ENCODE assay signal across 8 cellular contexts in the genomic region with DNA sequence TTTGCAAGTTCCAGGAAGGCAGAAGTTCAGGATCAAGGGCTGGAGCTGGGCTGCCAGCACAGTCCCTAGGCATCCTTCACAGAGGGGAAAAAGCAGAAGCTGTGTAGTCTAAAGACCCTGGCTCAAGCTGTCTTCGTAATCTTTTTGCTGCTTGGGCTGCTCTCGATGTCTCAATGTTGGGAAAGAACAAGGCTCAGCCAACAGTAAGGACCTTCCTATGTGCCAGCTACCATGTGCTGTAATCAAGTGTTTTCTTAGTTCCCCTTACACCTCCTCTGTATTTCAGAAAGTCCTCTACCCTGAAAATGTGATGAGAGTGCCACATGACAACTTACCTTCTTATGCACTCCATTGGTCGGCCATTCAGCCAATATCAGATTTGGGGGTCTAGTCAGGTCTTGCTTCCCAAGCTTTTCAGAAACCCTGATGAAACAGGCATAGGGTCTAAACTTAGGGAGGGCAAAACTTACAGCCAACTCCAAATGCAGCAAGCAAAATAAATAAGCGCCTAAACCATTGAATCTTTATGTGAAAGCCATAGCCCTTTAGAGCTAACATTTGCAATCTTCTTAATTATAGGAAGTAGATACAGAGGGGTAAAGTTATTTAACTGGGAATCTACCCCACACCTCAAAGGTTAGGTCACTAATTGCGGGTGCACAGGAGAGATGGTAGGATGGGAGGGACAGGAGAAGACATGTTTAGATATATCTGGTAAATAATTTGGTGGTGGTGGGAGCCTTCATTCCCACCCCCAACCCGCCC. TPM values are rescaled to one million over a fixed set of nuclear protein-coding genes. Genes with fewer than 3 reads are reported as not detected.
DNase-seq lines count a peak whose midpoint lies in the region; ATAC-seq, FAIRE-seq and TF ChIP-seq lines count a peak whose summit lies in the region.

No MANE protein-coding gene starts in this region.

- H3K4me3 ChIP-seq in A549 (peak overlapping the region; percentile 49), KMS-11 (IDR thresholded peaks at IDR 0.05; ENCODE audit: insufficient read depth, low read depth, low read length) (no peak overlapping the region), GM12878 (peak overlapping the region; percentile 82), small intestine (ENCODE audit: low read depth in 1 of 2, low read length in 2 of 2) (peak overlapping the region in 1 of 2 donors; percentile 97)

- H3K4me2 ChIP-seq in A549: peak overlapping the region; percentile 93
- H3K4me2 ChIP-seq in KMS-11: peak overlapping the region; percentile 45
- H3K4me2 ChIP-seq in GM12878 (ENCODE audit: control insufficient read depth, insufficient read depth): peak overlapping the region; percentile 81

- H3K9me3 Mint-ChIP-seq in natural killer cell treated with Interleukin-12 subunit alpha and Interleukin-12 subunit beta and Interleukin-15 and Interleukin-18, amount 100 ng/mL, for 72 hours: no peaks in the 10 kb centered on the region

- POLR2A ChIA-PET in A549 (lab: Yijun Ruan, JAX) (interaction anchor here (1.0 to 1.1 kb wide), 2 partner anchors 24 to 693 kb away, joined by 3 to 6 read pairs; no protein-coding TSS in a partner anchor), GM12878 (lab: Charles Lee) (interaction anchor here (0.9 to 5.5 kb wide), 14 partner anchors 7 to 693 kb away, joined by 3 to 68 read pairs (median 6); partner anchors contain the start of gene ITPR1)

- peak overlapping the region; percentile 86; the same call in 1 of the 2 replicates for H3K9ac ChIP-seq in KMS-11
- H3K9ac ChIP-seq in GM12878 (ENCODE audit: control insufficient read depth, insufficient read depth, low read length): peak overlapping the region; percentile 80

- peaks cover 11% of the 10 kb centered on the region for H3K36me3 Mint-ChIP-seq in natural killer cell treated with Interleukin-12 subunit alpha and Interleukin-12 subunit beta and Interleukin-15 and Interleukin-18, amount 100 ng/mL, for 72 hours

- no peaks in the 10 kb centered on the region for H3K27me3 Mint-ChIP-seq in natural killer cell treated with Interleukin-12 subunit alpha and Interleukin-12 subunit beta and Interleukin-15 and Interleukin-18, amount 100 ng/mL, for 72 hours

- peak overlapping the region; percentile 45 to 52 for H3K27ac Mint-ChIP-seq in natural killer cell treated with Interleukin-12 subunit alpha and Interleukin-12 subunit beta and Interleukin-15 and Interleukin-18, amount 100 ng/mL, for 72 hours

- ATAC-seq in A549: no peak
- ATAC-seq in GM18511 (IDR thresholded peaks at IDR 0.05; ENCODE audit: unreplicated experiment): peak; percentile 17
- peak; percentile 36 for ATAC-seq in GM12878
- ATAC-seq in natural killer cell treated with Interleukin-12 subunit alpha and Interleukin-12 subunit beta and Interleukin-15 and Interleukin-18, amount 100 ng/mL, for 72 hours: no peak

- RAD21 ChIA-PET in GM12878 (lab: Charles Lee; ENCODE audit: unreplicated experiment): interaction anchor here (0.7 to 4.0 kb wide), 12 partner anchors 10 to 434 kb away, joined by 3 to 45 read pairs (median 8); no protein-coding TSS in a partner anchor

- no peak for FAIRE-seq in A549 (lab: Jason Lieb, UNC)
- FAIRE-seq in GM12878 (lab: Jason Lieb, UNC): no peak
- no peak for FAIRE-seq in small intestine (lab: Jason Lieb, UNC)

- no peak overlapping the region for H2AFZ ChIP-seq in KMS-11 (ENCODE audit: low read depth)
- H2AFZ ChIP-seq in GM12878 (ENCODE audit: control insufficient read depth, low read depth, low read length): peak overlapping the region; percentile 10

- 75% methylated on average over 6 of the region's 6 CpGs for WGBS in A549 (ENCODE audit: missing lambda C conversion rate)
- WGBS in GM12878 (ENCODE audit: insufficient coverage, insufficient replicate concordance, low lambda C conversion rate, missing lambda C conversion rate): 8% methylated on average over 6 of the region's 6 CpGs
- WGBS in small intestine, 3 donors: 55 to 65% (median 60%) methylated on average over 6 of the region's 6 CpGs

- H3K79me2 ChIP-seq in KMS-11 (ENCODE audit: insufficient read depth, low read depth) (peaks cover 27% of the 10 kb centered on the region), GM12878 (ENCODE audit: control insufficient read depth, insufficient read depth, low read length) (peaks cover 56% of the 10 kb centered on the region)

- DNase-seq in A549 (ENCODE audit: low read depth in 1 of 2, low spot score in 1 of 2) (no peak), GM12878 (ENCODE audit: low read depth, low spot score) (no peak), small intestine (no peak)
- no peak for DNase-seq in natural killer cell treated with Interleukin-12 subunit alpha and Interleukin-12 subunit beta and Interleukin-15 and Interleukin-18, amount 100 ng/mL, for 72 hours (ENCODE audit: low spot score)
- DNase-seq in stimulated activated CD4-positive, alpha-beta T cell treated with anti-CD3 and anti-CD28 coated beads, Interleukin-1b, Interleukin-23, amount 100 ng/mL, for 48 hours: no peak
- DNase-seq in stimulated activated CD8-positive, alpha-beta memory T cell treated with anti-CD3 and anti-CD28 coated beads, Interleukin-4, amount 100 ng/mL, for 48 hours: no peak

- TF ChIP-seq EP300 in A549 (IDR thresholded peaks at IDR 0.05) (no peak), GM12878 (IDR thresholded peaks at IDR 0.05; ENCODE audit: borderline replicate concordance in 1 of 2, control insufficient read depth in 1 of 2, low read depth in 2 of 2, low read length in 2 of 2) (no peak)

- no TSS peak for BruUV-seq in GM12878 (replicated peaks; lab: Mats Ljungman, UMichigan)

- SMC1A ChIA-PET in GM12878 (lab: Charles Lee; ENCODE audit: uncharacterized antibody, unreplicated experiment): interaction anchor here (0.9 to 20.1 kb wide), 18 partner anchors 9 to 112 kb away, joined by 3 to 284 read pairs (median 6); partner anchors contain the start of gene ARL8B

- H3K4me3 Mint-ChIP-seq in natural killer cell treated with Interleukin-12 subunit alpha and Interleukin-12 subunit beta and Interleukin-15 and Interleukin-18, amount 100 ng/mL, for 72 hours: peak overlapping the region; percentile 100

- H3K4me1 Mint-ChIP-seq in natural killer cell treated with Interleukin-12 subunit alpha and Interleukin-12 subunit beta and Interleukin-15 and Interleukin-18, amount 100 ng/mL, for 72 hours (ENCODE audit: low read depth in 2 of 2): peaks cover 28 to 34% of the 10 kb centered on the region in 2 donors

- H3K27ac ChIP-seq in A549 (peak overlapping the region; percentile 68 to 76), KMS-11 (no peak overlapping the region), GM12878 (ENCODE audit: control insufficient read depth, insufficient read depth) (peak overlapping the region; percentile 91), small intestine (ENCODE audit: low read depth in 1 of 2, low read length in 1 of 2) (peak overlapping the region in 1 of 2 donors; percentile 38)

- H3K36me3 ChIP-seq in KMS-11 (ENCODE audit: insufficient read depth) (no peaks in the 10 kb centered on the region), GM12878 (ENCODE audit: control insufficient read depth in 2 of 2, insufficient read depth in 2 of 2, low read length in 1 of 2) (no peaks in the 10 kb centered on the region), small intestine (ENCODE audit: control insufficient read depth in 2 of 2, insufficient read depth in 2 of 2, low read length in 2 of 2) (peaks cover 0 to 3% of the 10 kb centered on the region in 2 donors)

- no peak for TF ChIP-seq CTCF in A549 (IDR thresholded peaks at IDR 0.05)
- no peak for TF ChIP-seq CTCF in KMS-11 (conservative IDR thresholded peaks at IDR 0.05; ENCODE audit: low read depth, low read length)
- no peak for TF ChIP-seq CTCF in GM12878 (IDR thresholded peaks at IDR 0.05 in 2 of 3, conservative IDR thresholded peaks at IDR 0.05 in 1 of 3; ENCODE audit: control insufficient read depth in 2 of 3, extremely low read depth in 1 of 3, insufficient read depth in 1 of 3, low read depth in 3 of 3, low read length in 3 of 3)

- H3K9me3 ChIP-seq in A549: no peaks in the 10 kb centered on the region
- H3K9me3 ChIP-seq in GM12878 (replicated peaks; ENCODE audit: control insufficient read depth, insufficient read depth, low read length): no peaks in the 10 kb centered on the region
- no peaks in the 10 kb centered on the region for H3K9me3 ChIP-seq in small intestine (ENCODE audit: control insufficient read depth, low read depth)

- in situ Hi-C loops in GM12878 (cut with MboI): no loop called here

- TF ChIP-seq RAD21 in A549 (conservative IDR thresholded peaks at IDR 0.05 in 1 of 2, IDR thresholded peaks at IDR 0.05 in 1 of 2): no peak
- TF ChIP-seq RAD21 in GM12878 (IDR thresholded peaks at IDR 0.05; ENCODE audit: insufficient read depth, low read depth, low read length): no peak

- peaks cover 22% of the 10 kb centered on the region; the same call in 2 of the 3 replicates for H3K4me1 ChIP-seq in A549
- peaks cover 19% of the 10 kb centered on the region for H3K4me1 ChIP-seq in KMS-11 (ENCODE audit: low read depth, poor library complexity, severe bottlenecking)
- peaks cover 38% of the 10 kb centered on the region for H3K4me1 ChIP-seq in GM12878 (ENCODE audit: control insufficient read depth, insufficient read depth, low read length)
- H3K4me1 ChIP-seq in small intestine (ENCODE audit: control insufficient read depth in 2 of 2, insufficient read depth in 1 of 2, low read depth in 1 of 2, low read length in 1 of 2): peaks cover 0 to 3% of the 10 kb centered on the region in 2 donors

- H4K20me1 ChIP-seq in KMS-11 (ENCODE audit: insufficient read depth) (no peaks in the 10 kb centered on the region), GM12878 (ENCODE audit: control insufficient read depth, insufficient read depth) (no peaks in the 10 kb centered on the region)

- intact Hi-C loops in GM12878 (cut with micrococcal nuclease; ENCODE audit: unreplicated experiment): loop anchor here (2.0 to 5.0 kb wide), 3 partner anchors 45 to 429 kb away; partner anchors contain the start of gene BHLHE40

- CTCF ChIA-PET in A549 (lab: Yijun Ruan, JAX) (interaction anchor here (0.9 to 1.6 kb wide), 5 partner anchors 8 to 531 kb away, joined by 3 to 4 read pairs (median 3); no protein-coding TSS in a partner anchor), GM12878 (lab: Yijun Ruan, JAX) (interaction anchor here (1.0 to 18.8 kb wide), 6 partner anchors 9 to 63 kb away, joined by 3 to 163 read pairs (median 3); no protein-coding TSS in a partner anchor)

- TF ChIP-seq POLR2A in A549 (IDR thresholded peaks at IDR 0.05; ENCODE audit: low read length) (no peak), GM12878 (IDR thresholded peaks at IDR 0.05; ENCODE audit: low read depth, low read length) (peak; percentile 65)

- H3K27me3 ChIP-seq in KMS-11 (ENCODE audit: insufficient read depth, low read depth) (no peaks in the 10 kb centered on the region), GM12878 (replicated peaks in 1 of 2; ENCODE audit: control insufficient read depth in 2 of 2, insufficient read depth in 2 of 2, low read length in 1 of 2) (no peaks in the 10 kb centered on the region), small intestine (ENCODE audit: control insufficient read depth in 2 of 2, insufficient read depth in 2 of 2, low read length in 2 of 2) (no peaks in the 10 kb centered on the region)

RNA-seq across cellular contexts. Expression of gene EDEM1, which starts 1.2 kb away (rescaled TPM):
- polyA plus RNA-seq in A549 (2011; rRNA removed): 39.4 and 40.9 TPM in 2 replicates
- polyA plus RNA-seq in A549 (2012; cell fraction: cytosol; rRNA removed): 9.2 and 11.9 TPM in 2 replicates
- polyA plus RNA-seq in A549 (2012; cell fraction: nucleus; rRNA removed): 10.8 and 12.4 TPM in 2 replicates
- polyA plus RNA-seq in A549 (2017; fragmentation: RNase III; extraction: RNeasy Plus Mini Kit Qiagen cat#74134 plus additional on column Dnase treatment): 15.2 to 16.8 TPM (median 16.3 TPM) in 3 replicates
- polyA minus RNA-seq in A549 (2011; rRNA and poly(A)+ RNA removed): 40.9 and 43.8 TPM in 2 replicates
- 223 and 263 TPM in 2 replicates for total RNA-seq in GM12878 (2013; cell fraction: nucleolus; rRNA removed)
- 52.6 and 56.0 TPM in 2 replicates for total RNA-seq in GM12878 (2014; rRNA removed)
- 57.5 and 60.6 TPM in 2 replicates for total RNA-seq in GM12878 (2014; rRNA removed; fragmentation: Illumina TruSeq; extraction: Trizol)
- total RNA-seq in GM12878 (2021): 129 and 138 TPM in 2 replicates
- polyA plus RNA-seq in GM12878 (2011; ENCODE audit: low read depth): 49.4 TPM
- polyA plus RNA-seq in GM12878 (2011; rRNA removed): 104 and 139 TPM in 2 replicates
- polyA plus RNA-seq in GM12878 (2011; cell fraction: cytosol; rRNA removed): 52.9 and 58.1 TPM in 2 replicates
- polyA plus RNA-seq in GM12878 (2011; cell fraction: nucleus; rRNA removed): 65.4 and 94.5 TPM in 2 replicates
- 59.5 and 72.2 TPM in 2 replicates for polyA plus RNA-seq in GM12878 (2012)
- 57.5 and 75.9 TPM in 2 replicates for polyA plus RNA-seq in GM12878 (2014; fragmentation: Illumina TruSeq; extraction: Trizol)
- 10 to 100 TPM; 18.9 to 48.0 TPM for polyA plus RNA-seq in GM12878 (2014; fragmentation: Nextera tagmentation; extraction: Ambion mirVana)
- 61.3 and 73.8 TPM in 2 replicates for polyA plus RNA-seq in GM12878 (2014; rRNA removed)
- 10 to 100 TPM; 56.2 to 60.1 TPM for polyA plus RNA-seq in GM12878 (2016; fragmentation: Nextera tagmentation; extraction: Ambion mirVana)
- 124 and 134 TPM in 2 replicates for polyA minus RNA-seq in GM12878 (2011; rRNA and poly(A)+ RNA removed)
- 54.6 and 64.8 TPM in 2 replicates for polyA minus RNA-seq in GM12878 (2011; cell fraction: cytosol; rRNA and poly(A)+ RNA removed)
- 49.6 and 62.2 TPM in 2 replicates for polyA minus RNA-seq in GM12878 (2011; cell fraction: nucleus; rRNA and poly(A)+ RNA removed)
- total RNA-seq in natural killer cell treated with Interleukin-12 subunit alpha and Interleukin-12 subunit beta and Interleukin-15 and Interleukin-18, amount 100 ng/mL, for 72 hours: 100 to 1,000 TPM; 109 to 171 TPM
- polyA plus RNA-seq in small intestine: 10 to 100 TPM in 1 of 3 donors, 1 to 10 TPM in 2; 4.0 to 13.6 (median 4.6) TPM

Comparison
In these comparisons a context has a peak if more than half of its experiments do, and no peak if none do; other contexts are left out.
1. ATAC-seq: peak in GM18511 (single experiment) and GM12878 (single experiment); none in A549 (0 of 2) and natural killer cell treated with Interleukin-12 subunit alpha and Interleukin-12 subunit beta and Interleukin-15 and Interleukin-18, amount 100 ng/mL, for 72 hours (0 of 2).
2. Of the 24 proteins assayed by ChIP-seq in both GM12878 and A549: peak only in GM12878: CHD2, POLR2A, RFX5 and USF2; only in A549: none; in both: none; in neither: 20.
3. Peak in every context shown above with its lines, with median percentiles within 50 percentile points of each other: H3K4me2 ChIP-seq.